In genomic region chr1:218886472-218886871, GRCh38 we compare ENCODE assay signal across 14 cellular contexts.
A peak's percentile ranks its signal among the peaks of the same experiment; 100 is the strongest.
DNase-seq lines count a peak whose midpoint lies in the region; TF ChIP-seq lines count a peak whose summit lies in the region.
"Had no signal": no experiment of that assay in that cellular context is flagged by ENCODE, and none has a peak within 500 bp of the region (broad histone marks: within the 10 kb centered on the region; RNA-seq: fewer than 3 reads in every experiment).

No MANE protein-coding gene starts in this region.

- TF ChIP-seq CTCF in brain (conservative IDR thresholded peaks at IDR 0.05) (no peak), left ventricle myocardium inferior (IDR thresholded peaks at IDR 0.05; ENCODE audit: borderline replicate concordance) (no peak)

- H3K4me3 Mint-ChIP-seq in brain: peak overlapping the region in 1 of 5 experiments; percentile 7
- no peak overlapping the region for H3K4me3 Mint-ChIP-seq in CD4-positive, alpha-beta memory T cell
- H3K4me3 Mint-ChIP-seq: neural crest cell, T-cell had no signal

- DNase-seq in EL (peak; percentile 17), left ventricle myocardium inferior (peak; percentile 59), NCI-H187 treated with DMSO at 0.1 percent for 48 hours (lab: John Stamatoyannopoulos, UW) (no peak), NOMO-1 (lab: John Stamatoyannopoulos, UW; ENCODE audit: unreplicated experiment in 2 of 2) (no peak), NCI-H345 (lab: John Stamatoyannopoulos, UW) (no peak)
- DNase-seq in CD4-positive, alpha-beta memory T cell: no peak
- DNase-seq: activated CD4-positive, CD25-positive, alpha-beta regulatory T cell treated with anti-CD3 and anti-CD28 coated beads, Interleukin-2, amount 50 U/mL, for 72 hours; KBM-7; NCI-H1694 treated with DMSO at 0.1 percent for 48 hours; T-cell had no signal

- POLR2A ChIA-PET in CD4-positive, alpha-beta memory T cell (lab: Charles Lee; ENCODE audit: partially characterized antibody): no interaction called here

- H3K27ac Mint-ChIP-seq in brain: peak overlapping the region in 4 of 5 experiments; percentile 46 to 93 (median 82)
- no peak overlapping the region for H3K27ac Mint-ChIP-seq in CD4-positive, alpha-beta memory T cell
- H3K27ac Mint-ChIP-seq: T-cell had no signal

- peaks cover 0 to 9% (median 6%) of the 10 kb centered on the region in 5 experiments for H3K9me3 Mint-ChIP-seq in brain
- H3K9me3 Mint-ChIP-seq in CD4-positive, alpha-beta memory T cell: peaks cover 0 to 6% (median 0%) of the 10 kb centered on the region in 8 donors

- H3K36me3 Mint-ChIP-seq in brain: peaks cover 7% of the 10 kb centered on the region
- H3K36me3 Mint-ChIP-seq in CD4-positive, alpha-beta memory T cell: no peaks in the 10 kb centered on the region
- H3K36me3 Mint-ChIP-seq: T-cell had no signal

- H3K4me1 Mint-ChIP-seq in brain: peaks cover 32% of the 10 kb centered on the region
- H3K4me1 Mint-ChIP-seq in CD4-positive, alpha-beta memory T cell: no peaks in the 10 kb centered on the region
- H3K4me1 Mint-ChIP-seq: T-cell had no signal

- H3K27me3 ChIP-seq in left ventricle myocardium inferior (ENCODE audit: low read depth) (no peaks in the 10 kb centered on the region), rectal smooth muscle tissue (ENCODE audit: control insufficient read depth, insufficient read depth, low read length) (no peaks in the 10 kb centered on the region)
- H3K27me3 ChIP-seq in CD4-positive, alpha-beta memory T cell (ENCODE audit: insufficient read depth, low read length): no peaks in the 10 kb centered on the region
- H3K27me3 ChIP-seq: body of pancreas had no signal

- CTCF ChIA-PET in CD4-positive, alpha-beta memory T cell (lab: Charles Lee; ENCODE audit: partially characterized antibody): no interaction called here

- H3K4me3 ChIP-seq in left ventricle myocardium inferior (no peak overlapping the region), rectal smooth muscle tissue (ENCODE audit: low read length) (no peak overlapping the region)
- H3K4me3 ChIP-seq in CD4-positive, alpha-beta memory T cell (ENCODE audit: low read length in 2 of 2): no peak overlapping the region
- H3K4me3 ChIP-seq: body of pancreas had no signal

- peaks cover 11% of the 10 kb centered on the region for H3K4me1 ChIP-seq in left ventricle myocardium inferior
- H3K4me1 ChIP-seq in rectal smooth muscle tissue (ENCODE audit: control insufficient read depth, insufficient read depth, low read length): peaks cover 17% of the 10 kb centered on the region
- no peaks in the 10 kb centered on the region for H3K4me1 ChIP-seq in CD4-positive, alpha-beta memory T cell (ENCODE audit: insufficient read depth, low read length)
- H3K4me1 ChIP-seq: body of pancreas had no signal

- no peak overlapping the region for H3K9ac ChIP-seq in rectal smooth muscle tissue (ENCODE audit: low read length)

- intact Hi-C loops in left ventricle myocardium inferior (cut with micrococcal nuclease): no loop called here
- intact Hi-C loops in CD4-positive, alpha-beta memory T cell (cut with micrococcal nuclease): no loop called here

- H3K27me3 Mint-ChIP-seq in brain: peaks cover 11% of the 10 kb centered on the region
- H3K27me3 Mint-ChIP-seq in CD4-positive, alpha-beta memory T cell: no peaks in the 10 kb centered on the region
- H3K27me3 Mint-ChIP-seq: T-cell had no signal

- H3K9me3 ChIP-seq in left ventricle myocardium inferior (replicated peaks): no peaks in the 10 kb centered on the region
- no peaks in the 10 kb centered on the region for H3K9me3 ChIP-seq in CD4-positive, alpha-beta memory T cell (ENCODE audit: control insufficient read depth in 1 of 2, low read length in 2 of 2)
- H3K9me3 ChIP-seq: body of pancreas had no signal

- H3K36me3 ChIP-seq in left ventricle myocardium inferior: no peaks in the 10 kb centered on the region
- no peaks in the 10 kb centered on the region for H3K36me3 ChIP-seq in rectal smooth muscle tissue (ENCODE audit: control insufficient read depth, insufficient read depth, low read length)
- H3K36me3 ChIP-seq in CD4-positive, alpha-beta memory T cell (ENCODE audit: insufficient read depth, low read length): no peaks in the 10 kb centered on the region

- peak overlapping the region; percentile 10 for H3K27ac ChIP-seq in left ventricle myocardium inferior (replicated peaks)
- peak overlapping the region; percentile 43 for H3K27ac ChIP-seq in rectal smooth muscle tissue (ENCODE audit: low read depth, low read length)
- H3K27ac ChIP-seq in CD4-positive, alpha-beta memory T cell (ENCODE audit: low read depth, low read length): no peak overlapping the region
- H3K27ac ChIP-seq: body of pancreas had no signal

Comparison
In these comparisons a context has a peak if more than half of its experiments do, and no peak if none do; other contexts are left out.
1. DNase-seq: peak in EL (single experiment) and left ventricle myocardium inferior (single experiment); none in NCI-H187 treated with DMSO at 0.1 percent for 48 hours (single experiment), NOMO-1 (0 of 2), NCI-H345 (single experiment) and CD4-positive, alpha-beta memory T cell (0 of 5).
2. H3K27ac Mint-ChIP-seq: peak in brain (4 of 5); none in CD4-positive, alpha-beta memory T cell (0 of 7).